In the genomic region with DNA sequence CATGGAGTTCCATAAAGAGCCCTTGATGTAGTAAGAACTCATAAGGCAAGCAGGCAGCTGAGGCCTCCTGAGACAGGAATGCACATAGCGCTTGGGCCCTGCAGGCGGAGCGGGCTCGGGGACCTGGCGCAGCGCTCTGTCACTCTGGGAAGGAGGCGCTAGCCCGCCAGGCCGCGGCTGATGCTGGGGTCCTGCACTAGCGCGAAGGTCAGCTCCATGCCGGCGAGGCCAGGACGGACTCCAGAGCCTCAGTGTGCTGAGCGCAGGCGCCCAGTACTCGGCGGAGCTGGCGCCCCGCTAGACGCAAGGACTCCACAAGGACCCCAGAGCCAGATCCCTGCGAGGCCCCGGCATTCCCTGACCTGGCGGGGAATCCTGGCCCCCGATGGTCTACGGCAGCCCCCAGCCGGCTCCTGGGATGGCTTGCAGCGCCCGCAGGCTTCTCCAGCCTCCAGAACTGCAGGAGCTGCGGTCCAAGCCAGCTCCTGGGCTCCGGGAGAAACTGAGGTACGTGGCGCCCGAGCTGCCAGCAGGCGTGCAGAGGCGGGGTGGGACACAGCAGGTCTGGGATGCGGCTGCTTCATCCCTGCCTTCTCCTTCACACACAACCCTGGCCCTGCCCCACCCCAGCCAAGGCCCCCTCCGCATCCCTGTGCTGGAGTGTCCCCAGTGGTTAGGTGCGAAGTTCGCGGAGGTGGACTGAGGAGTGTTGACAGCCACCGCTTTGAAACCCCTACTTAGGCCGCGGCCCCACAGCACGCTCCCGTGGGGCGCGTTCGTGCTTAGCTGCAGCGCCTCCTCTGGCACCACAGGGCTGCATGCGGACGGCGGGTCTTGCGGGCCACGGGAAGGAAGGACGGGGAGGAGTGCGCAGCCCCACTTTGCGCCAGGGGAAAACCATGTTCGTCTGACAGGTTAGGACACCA, we compare ENCODE assay signal across 17 cellular contexts.
A peak's percentile ranks its signal among the peaks of the same experiment; 100 is the strongest.
DNase-seq lines count a peak whose midpoint lies in the region; ATAC-seq, FAIRE-seq and TF ChIP-seq lines count a peak whose summit lies in the region.
"Had no signal": no experiment of that assay in that cellular context is flagged by ENCODE, and none has a peak within 500 bp of the region (broad histone marks: within the 10 kb centered on the region; RNA-seq: fewer than 3 reads in every experiment).

No MANE protein-coding gene starts in this region.

- H3K79me1 ChIP-seq in H9 (ENCODE audit: insufficient read depth, low read depth, low read length, poor library complexity, severe bottlenecking): no peaks in the 10 kb centered on the region

- no peaks in the 10 kb centered on the region for H3K79me2 ChIP-seq in H9 (ENCODE audit: insufficient read depth, low read length)
- H3K79me2 ChIP-seq in parathyroid adenoma: no peaks in the 10 kb centered on the region

- no peak overlapping the region for H3K56ac ChIP-seq in H9 (ENCODE audit: insufficient read length, low read depth, low read length)

- peak overlapping the region; percentile 15 for H3K4me3 ChIP-seq in right cardiac atrium (ENCODE audit: low read length)
- no peak overlapping the region for H3K4me3 ChIP-seq in parathyroid adenoma (ENCODE audit: low read depth, low read length)
- H3K4me3 ChIP-seq: thyroid gland had no signal

- H3K36me3 ChIP-seq in parathyroid adenoma (ENCODE audit: control insufficient read depth, insufficient read depth, low read length): no peaks in the 10 kb centered on the region
- H3K36me3 ChIP-seq: thyroid gland had no signal

- H2BK20ac ChIP-seq in H9 (ENCODE audit: low read depth, low read length, poor library complexity, severe bottlenecking): no peak overlapping the region

- no peak overlapping the region for H3K18ac ChIP-seq in H9 (ENCODE audit: insufficient read length, low read depth, low read length)

- H3K14ac ChIP-seq in H9 (ENCODE audit: insufficient read depth, low read length): no peak overlapping the region

- no peak overlapping the region for H4K5ac ChIP-seq in H9 (ENCODE audit: insufficient read length, low read depth, low read length)

- H2BK15ac ChIP-seq in H9 (ENCODE audit: low read depth, low read length): no peak overlapping the region

- no peak overlapping the region for H4K8ac ChIP-seq in H9 (replicated peaks; ENCODE audit: insufficient read length, low read depth, low read length)

- H3K4ac ChIP-seq in H9 (ENCODE audit: low read depth, low read length): no peak overlapping the region

- no peak overlapping the region for H3K27ac Mint-ChIP-seq in H9
- H3K27ac Mint-ChIP-seq: effector memory CD8-positive, alpha-beta T cell; progenitor cell of endocrine pancreas had no signal

- H4K20me1 ChIP-seq in H9 (ENCODE audit: control insufficient read depth, insufficient read depth, insufficient read length): no peaks in the 10 kb centered on the region

- no peak overlapping the region for H3K23ac ChIP-seq in H9 (ENCODE audit: insufficient read length, low read depth, low read length)

- H4K91ac ChIP-seq in H9 (ENCODE audit: insufficient read length, low read depth, low read length): no peak overlapping the region

- no peak overlapping the region for H2BK120ac ChIP-seq in H9 (ENCODE audit: low read depth, low read length, poor library complexity, severe bottlenecking)

- ATAC-seq in right cardiac atrium (peak; percentile 75 to 84), GM21786 (IDR thresholded peaks at IDR 0.05; ENCODE audit: unreplicated experiment) (no peak)
- ATAC-seq: effector memory CD8-positive, alpha-beta T cell; foreskin keratinocyte had no signal

- H3K4me1 ChIP-seq in H9 (ENCODE audit: insufficient read depth, low read length): no peaks in the 10 kb centered on the region
- no peaks in the 10 kb centered on the region for H3K4me1 ChIP-seq in right cardiac atrium (ENCODE audit: control insufficient read depth, insufficient read depth, low read length)
- no peaks in the 10 kb centered on the region for H3K4me1 ChIP-seq in parathyroid adenoma
- H3K4me1 ChIP-seq: foreskin keratinocyte, thyroid gland had no signal

- H3K4me3 Mint-ChIP-seq in H9: no peak overlapping the region
- H3K4me3 Mint-ChIP-seq: effector memory CD8-positive, alpha-beta T cell had no signal

- H3K23me2 ChIP-seq in H9 (ENCODE audit: insufficient read length, low read depth, low read length, poor library complexity, severe bottlenecking): no peaks in the 10 kb centered on the region

- H2BK12ac ChIP-seq in H9 (ENCODE audit: insufficient read length, low read depth, low read length): no peak overlapping the region

- DNase-seq in AG20443 (ENCODE audit: low spot score) (peak; percentile 30), H9 (peak; percentile 87), right cardiac atrium (peak; percentile 50 to 69 (median 63)), HK-2 (ENCODE audit: unreplicated experiment) (no peak), SIG-M5 treated with dmso at 0.1 percent for 504 hours (lab: John Stamatoyannopoulos, UW; ENCODE audit: unreplicated experiment) (no peak), GM19239 (ENCODE audit: insufficient read length, low spot score) (no peak)
- DNase-seq: effector memory CD8-positive, alpha-beta T cell; foreskin keratinocyte; NCI-H1930; NCI-H510A treated with DMSO at 0.1 percent for 48 hours; SK-N-SH; stimulated activated CD4-positive, alpha-beta T cell treated with anti-CD3 and anti-CD28 coated beads, Interleukin-1b, Interleukin-23, amount 100 ng/mL, for 48 hours had no signal

- TF ChIP-seq CTCF in H9 (conservative IDR thresholded peaks at IDR 0.05) (peak; percentile 32; the same call in 2 of the 3 replicates), parathyroid adenoma (IDR thresholded peaks at IDR 0.05) (peak; percentile 42)

- no peak overlapping the region for H3K9ac ChIP-seq in H9 (ENCODE audit: extremely low read depth, insufficient read length, low read length)
- peak overlapping the region; percentile 43 for H3K9ac ChIP-seq in parathyroid adenoma
- H3K9ac ChIP-seq: SK-N-SH had no signal

- H3K9me3 ChIP-seq in H9 (ENCODE audit: control insufficient read depth, low read depth, low read length) (no peaks in the 10 kb centered on the region), right cardiac atrium (ENCODE audit: control insufficient read depth, low read length) (no peaks in the 10 kb centered on the region), parathyroid adenoma (ENCODE audit: control insufficient read depth, low read length) (no peaks in the 10 kb centered on the region)
- H3K9me3 ChIP-seq: thyroid gland had no signal

- no peak overlapping the region for H2AK5ac ChIP-seq in H9 (ENCODE audit: insufficient read length, low read length)

- H3K27me3 ChIP-seq in H9 (ENCODE audit: insufficient read depth, low read length): no peaks in the 10 kb centered on the region
- no peaks in the 10 kb centered on the region for H3K27me3 ChIP-seq in right cardiac atrium (ENCODE audit: control insufficient read depth, insufficient read depth)
- no peaks in the 10 kb centered on the region for H3K27me3 ChIP-seq in parathyroid adenoma (ENCODE audit: control insufficient read depth, insufficient read depth, low read length)
- H3K27me3 ChIP-seq: foreskin keratinocyte, thyroid gland had no signal

- H3K9me3 Mint-ChIP-seq in H9: no peaks in the 10 kb centered on the region; a peak in 1 of 5 replicates

- intact Hi-C loops in right cardiac atrium (cut with DNase I): no loop called here

- no peak for FAIRE-seq in GM19239 (lab: Jason Lieb, UNC)
- FAIRE-seq: islet of Langerhans had no signal

- no peak overlapping the region for H2AFZ ChIP-seq in H9 (ENCODE audit: low read length)
- peak overlapping the region; percentile 91 for H2AFZ ChIP-seq in parathyroid adenoma

- H3K27me3 Mint-ChIP-seq in H9 (ENCODE audit: low read depth): no peaks in the 10 kb centered on the region
- H3K27me3 Mint-ChIP-seq: effector memory CD8-positive, alpha-beta T cell; progenitor cell of endocrine pancreas had no signal

- H3K36me3 Mint-ChIP-seq in H9 (ENCODE audit: insufficient read depth in 1 of 3, low read depth in 3 of 3): peaks cover 0 to 4% (median 0%) of the 10 kb centered on the region in 3 experiments; a peak in 3 of 7 replicates

- no CpG with 5 or more reads among the region's 60 CpGs for WGBS in H9 (ENCODE audit: extremely low coverage, insufficient read length, low lambda C conversion rate)
- WGBS in right cardiac atrium: 44% methylated on average over 60 of the region's 60 CpGs

- H3T11ph ChIP-seq in H9 (ENCODE audit: low read length): no peak overlapping the region

- no peak overlapping the region for H2BK5ac ChIP-seq in H9 (ENCODE audit: insufficient read length, low read length)

- no peak overlapping the region for H3K4me2 ChIP-seq in H9 (ENCODE audit: insufficient read depth, insufficient read length, low read length)
- H3K4me2 ChIP-seq in parathyroid adenoma (ENCODE audit: low read length): no peak overlapping the region
- H3K4me2 ChIP-seq: SK-N-SH had no signal

- H3K27ac ChIP-seq in H9 (ENCODE audit: insufficient read length, low read depth, low read length) (no peak overlapping the region), right cardiac atrium (ENCODE audit: low read length) (peak overlapping the region; percentile 15), parathyroid adenoma (peak overlapping the region; percentile 87)
- H3K27ac ChIP-seq: foreskin keratinocyte, thyroid gland had no signal

- no peaks in the 10 kb centered on the region; a peak in 1 of 4 replicates for H3K4me1 Mint-ChIP-seq in H9

Comparison
In these comparisons a context has a peak if more than half of its experiments do, and no peak if none do; other contexts are left out.
1. DNase-seq: peak in AG20443 (single experiment), H9 (single experiment) and right cardiac atrium (3 of 3); none in HK-2 (single experiment), SIG-M5 treated with dmso at 0.1 percent for 504 hours (single experiment) and GM19239 (single experiment).